In the genomic region with DNA sequence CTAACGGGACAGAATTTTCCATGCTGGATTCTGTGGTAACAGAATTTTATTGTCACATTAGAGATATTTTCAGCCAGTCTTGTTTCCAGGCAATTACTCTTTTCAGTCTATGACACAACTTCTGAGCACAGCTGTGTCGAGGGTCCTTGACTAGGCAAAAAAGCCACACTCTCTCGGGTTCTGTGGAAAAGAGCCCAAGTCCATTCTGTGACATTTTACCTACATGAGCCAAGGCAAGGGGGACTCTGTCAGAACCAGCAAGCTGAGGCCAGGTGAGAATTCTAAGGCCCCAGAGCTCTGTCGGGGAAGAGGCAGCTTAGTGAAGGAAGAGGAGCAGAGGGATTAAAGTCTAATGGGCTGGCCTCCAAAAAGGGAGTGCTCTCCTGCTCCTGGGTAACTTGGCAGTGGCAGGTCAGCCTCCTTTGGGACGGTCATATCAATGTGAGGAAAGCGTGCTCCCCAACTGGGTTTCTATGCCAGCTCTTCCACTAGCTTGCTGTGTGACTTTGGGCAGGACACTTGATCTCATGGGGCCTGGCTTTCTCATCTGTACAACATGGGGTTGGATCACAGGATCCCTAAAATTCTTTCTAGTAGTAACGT, we compare ENCODE assay signal across 19 cellular contexts. TPM values are rescaled to one million over a fixed set of nuclear protein-coding genes. Genes with fewer than 3 reads are reported as not detected.
DNase-seq lines count a peak whose midpoint lies in the region; ATAC-seq, FAIRE-seq and TF ChIP-seq lines count a peak whose summit lies in the region.
"Had no signal": no experiment of that assay in that cellular context is flagged by ENCODE, and none has a peak within 500 bp of the region (broad histone marks: within the 10 kb centered on the region; RNA-seq: fewer than 3 reads in every experiment).

No MANE protein-coding gene starts in this region.

- no peak for TF ChIP-seq POLR2A in HepG2 (IDR thresholded peaks at IDR 0.05; ENCODE audit: insufficient read depth in 1 of 2, low read depth in 2 of 2, low read length in 2 of 2)

- peak overlapping the region; percentile 41 for H3K9ac ChIP-seq in HepG2 (ENCODE audit: insufficient read depth, low read depth, low read length)

- FAIRE-seq in HepG2 (lab: Jason Lieb, UNC), result no peak
- FAIRE-seq: GM12891, TTC549 had no signal

- BruUV-seq in HepG2 (replicated peaks; lab: Mats Ljungman, UMichigan), result no TSS peak

- no peaks in the 10 kb centered on the region for H3K9me3 ChIP-seq in CD4-positive, alpha-beta T cell (ENCODE audit: control insufficient read depth, low read length)
- H3K9me3 ChIP-seq in HepG2 (ENCODE audit: low read length), result no peaks in the 10 kb centered on the region
- H3K9me3 ChIP-seq in HAP-1, result no peaks in the 10 kb centered on the region

- H3K4me3 ChIP-seq in coronary artery (no peak overlapping the region), HepG2 (replicated peaks in 1 of 3; ENCODE audit: insufficient read depth in 1 of 3, low read depth in 2 of 3, low read length in 3 of 3) (peak overlapping the region in 2 of 3 experiments; percentile 24 to 41; a peak in 3 of 6 replicates), HAP-1 (no peak overlapping the region)

- H4K20me1 ChIP-seq in HepG2 (ENCODE audit: insufficient read depth, low read length), result no peaks in the 10 kb centered on the region

- H3K4me2 ChIP-seq in HepG2 (ENCODE audit: low read depth, low read length), result peak overlapping the region; percentile 77

- intact Hi-C loops in CD4-positive, alpha-beta T cell (cut with DNase I, micrococcal nuclease), result no loop called here
- intact Hi-C loops in HepG2 (cut with micrococcal nuclease; ENCODE audit: unreplicated experiment), result no loop called here
- intact Hi-C loops in sciatic nerve (cut with DNase I), result no loop called here

- POLR2A ChIA-PET in CD4-positive, alpha-beta T cell (lab: Charles Lee), result interaction anchor here (0.7 kb wide), 1 partner anchor 9 kb away, joined by 3 read pairs; no protein-coding TSS in a partner anchor
- POLR2A ChIA-PET in HepG2 (lab: Yijun Ruan, JAX), result no interaction called here

- no peak overlapping the region for H3K27ac ChIP-seq in CD4-positive, alpha-beta T cell (ENCODE audit: low read depth, low read length)
- H3K27ac ChIP-seq in coronary artery (peak overlapping the region; percentile 55 to 77), HepG2 (ENCODE audit: extremely low read length, insufficient read depth, low read length) (no peak overlapping the region)

- in situ Hi-C loops in HepG2 (cut with HindIII; ENCODE audit: extremely low pct_ligation_motif_present, low pct_unique_long_range_greater_than_20kb) (no loop called here), HAP-1 (cut with MboI; ENCODE audit: low sequenced_read_pairs) (no loop called here)

- peaks cover 42% of the 10 kb centered on the region for H3K4me1 ChIP-seq in HepG2 (ENCODE audit: insufficient read depth, low read length)
- peaks cover 12% of the 10 kb centered on the region for H3K4me1 ChIP-seq in HAP-1

- WGBS in HepG2 (ENCODE audit: low lambda C conversion rate), result 6% methylated on average over 7 of the region's 7 CpGs

- ATAC-seq in CD4-positive, alpha-beta T cell (ENCODE audit: poor library complexity), result no peak
- ATAC-seq in HepG2 (peak; percentile 39), sciatic nerve (peak; percentile 33), HG03025 (IDR thresholded peaks at IDR 0.05; ENCODE audit: low FRiP score, unreplicated experiment) (no peak)
- ATAC-seq: PC-3, SK-N-SH treated with all-trans-retinoic acid at 6 μM for 48 hours had no signal

- peak overlapping the region; percentile 2 for H2AFZ ChIP-seq in HepG2 (ENCODE audit: low read length)

- CTCF ChIA-PET in CD4-positive, alpha-beta T cell (lab: Charles Lee), result no interaction called here
- CTCF ChIA-PET in HepG2 (lab: Yijun Ruan, JAX; ENCODE audit: low intra/inter-chr PET ratio, low total read pairs), result no interaction called here

- no peak for TF ChIP-seq RAD21 in HepG2 (CRISPR knock-in tag; IDR thresholded peaks at IDR 0.05)

- H3K36me3 ChIP-seq in HepG2 (replicated peaks in 1 of 2; ENCODE audit: control insufficient read depth in 1 of 2, insufficient read depth in 2 of 2, low read length in 2 of 2) (no peaks in the 10 kb centered on the region), HAP-1 (replicated peaks) (no peaks in the 10 kb centered on the region; the same call in 1 of the 2 replicates)

- H3K36me3 Mint-ChIP-seq in CD4-positive, alpha-beta T cell (ENCODE audit: low read depth), result no peaks in the 10 kb centered on the region
- H3K36me3 Mint-ChIP-seq: type B pancreatic cell had no signal

- TF ChIP-seq EP300 in HepG2 (IDR thresholded peaks at IDR 0.05; ENCODE audit: low read depth in 2 of 2, low read length in 2 of 2) (no peak), HepG2 (CRISPR knock-in tag; IDR thresholded peaks at IDR 0.05; ENCODE audit: borderline replicate concordance) (no peak)

- H3K9me3 Mint-ChIP-seq in CD4-positive, alpha-beta T cell, result no peaks in the 10 kb centered on the region
- H3K9me3 Mint-ChIP-seq: type B pancreatic cell had no signal

- DNase-seq in CD4-positive, alpha-beta T cell, result no peak
- DNase-seq in coronary artery (ENCODE audit: low spot score) (no peak), HepG2 (ENCODE audit: low spot score) (no peak), sciatic nerve (ENCODE audit: low spot score) (no peak), 8988T (no peak), HK-2 (ENCODE audit: unreplicated experiment) (no peak), HAP-1 (ENCODE audit: low spot score in 2 of 2) (no peak)
- DNase-seq: activated CD4-positive, alpha-beta T cell treated with anti-CD3 and anti-CD28 coated beads, Interleukin-2, amount 50 U/mL, for 4 hours; activated T-cell treated with anti-CD3 and anti-CD28 coated beads, Interleukin-2, amount 50 U/mL, for 48 hours; MM.1S; NCI-H187; NCI-H510A; PC-3; stimulated activated CD4-positive, alpha-beta T cell treated with anti-CD3 and anti-CD28 coated beads, Interleukin-2, amount 100 ng/mL, for 48 hours had no signal

- TF ChIP-seq CTCF in CD4-positive, alpha-beta T cell (IDR thresholded peaks at IDR 0.05), result no peak
- TF ChIP-seq CTCF in coronary artery (IDR thresholded peaks at IDR 0.05) (no peak), HepG2 (CRISPR knock-in tag; IDR thresholded peaks at IDR 0.05) (no peak)

- H3K27me3 ChIP-seq in CD4-positive, alpha-beta T cell (ENCODE audit: control insufficient read depth, insufficient read depth, low read length), result no peaks in the 10 kb centered on the region
- H3K27me3 ChIP-seq in HepG2 (ENCODE audit: control insufficient read depth in 1 of 2, insufficient read depth in 2 of 2, low read length in 2 of 2) (no peaks in the 10 kb centered on the region; a peak in 1 of 5 replicates), HAP-1 (ENCODE audit: low read depth) (no peaks in the 10 kb centered on the region)

- H3K4me3 Mint-ChIP-seq in CD4-positive, alpha-beta T cell, result no peak overlapping the region
- H3K4me3 Mint-ChIP-seq: type B pancreatic cell had no signal

- H3K79me2 ChIP-seq in HepG2 (ENCODE audit: insufficient read depth, low read length), result no peaks in the 10 kb centered on the region

- H3K4me1 Mint-ChIP-seq in CD4-positive, alpha-beta T cell (ENCODE audit: low read depth), result peaks cover 48% of the 10 kb centered on the region

- peak overlapping the region; percentile 12 for H3K27ac Mint-ChIP-seq in CD4-positive, alpha-beta T cell
- H3K27ac Mint-ChIP-seq: type B pancreatic cell had no signal

- H3K27me3 Mint-ChIP-seq in CD4-positive, alpha-beta T cell, result no peaks in the 10 kb centered on the region
- H3K27me3 Mint-ChIP-seq: type B pancreatic cell had no signal

TF ChIP-seq in HepG2, 621 proteins besides CTCF, POLR2A, EP300 and RAD21 (continues in another document):
- TF ChIP-seq ZNF766 (CRISPR knock-in tag; IDR thresholded peaks at IDR 0.05; ENCODE audit: borderline replicate concordance) (no peak), ZNF563 (CRISPR knock-in tag; IDR thresholded peaks at IDR 0.05) (no peak), ZNF263 (CRISPR knock-in tag; IDR thresholded peaks at IDR 0.05) (peak; percentile 44; the same call in 1 of the 2 replicates)

RNA-seq across cellular contexts. Expression of a gene that starts 16.0 kb away (rescaled TPM):
- 1 to 10 TPM; 5.5 to 9.0 TPM for total RNA-seq in CD4-positive, alpha-beta T cell
- total RNA-seq in HepG2 (2016; rRNA removed; fragmentation: Illumina TruSeq; extraction: Trizol), result 7.5 and 9.9 TPM in 2 replicates
- 3.7 and 5.0 TPM in 2 replicates for total RNA-seq in HepG2 (2016; cell fraction: cytosol; rRNA removed; fragmentation: Illumina TruSeq; extraction: Trizol; ENCODE audit: low read depth)
- total RNA-seq in HepG2 (2016; cell fraction: insoluble cytoplasmic fraction; rRNA removed; fragmentation: Illumina TruSeq; extraction: Trizol), result 7.7 and 8.8 TPM in 2 replicates
- 5.1 and 5.2 TPM in 2 replicates for total RNA-seq in HepG2 (2016; cell fraction: membrane; rRNA removed; fragmentation: Illumina TruSeq; extraction: Trizol)
- 17.1 and 17.8 TPM in 2 replicates for total RNA-seq in HepG2 (2016; cell fraction: nucleus; rRNA removed; fragmentation: Illumina TruSeq; extraction: Trizol)
- polyA plus RNA-seq in HepG2 (2011; rRNA removed), result 4.9 and 5.1 TPM in 2 replicates
- polyA plus RNA-seq in HepG2 (2011; cell fraction: cytosol; rRNA removed), result 1.9 and 3.1 TPM in 2 replicates
- polyA plus RNA-seq in HepG2 (2011; cell fraction: nucleus; rRNA removed), result 6.8 and 8.2 TPM in 2 replicates
- 4.2 and 5.6 TPM in 2 replicates for polyA plus RNA-seq in HepG2 (2012)
- 0.61 and 0.63 TPM in 2 replicates for polyA plus RNA-seq in HepG2 (2016; cell fraction: cytosol; fragmentation: Illumina TruSeq; extraction: Trizol; ENCODE audit: low read depth)
- 5.5 and 5.8 TPM in 2 replicates for polyA plus RNA-seq in HepG2 (2016; cell fraction: insoluble cytoplasmic fraction; fragmentation: Illumina TruSeq; extraction: Trizol; ENCODE audit: low read depth)
- polyA plus RNA-seq in HepG2 (2016; cell fraction: membrane; fragmentation: Illumina TruSeq; extraction: Trizol; ENCODE audit: low read depth), result 1.6 and 2.2 TPM in 2 replicates
- 14.4 and 15.4 TPM in 2 replicates for polyA plus RNA-seq in HepG2 (2016; cell fraction: nucleus; fragmentation: Illumina TruSeq; extraction: Trizol; ENCODE audit: insufficient read depth, low read depth)
- polyA minus RNA-seq in HepG2 (2011; rRNA and poly(A)+ RNA removed; ENCODE audit: low replicate concordance), result 8.8 and 19.5 TPM in 2 replicates
- polyA minus RNA-seq in HepG2 (2011; cell fraction: cytosol; rRNA and poly(A)+ RNA removed), result 4.7 and 5.4 TPM in 2 replicates
- polyA minus RNA-seq in HepG2 (2011; cell fraction: nucleus; rRNA and poly(A)+ RNA removed), result 25.2 and 36.4 TPM in 2 replicates
- total RNA-seq in sciatic nerve, result 28.8 TPM

Comparison
In these comparisons a context has a peak if more than half of its experiments do, and no peak if none do; other contexts are left out.
1. ATAC-seq: peak in HepG2 (single experiment) and sciatic nerve (single experiment); none in CD4-positive, alpha-beta T cell (single experiment) and HG03025 (single experiment).
2. H3K27ac ChIP-seq: peak in coronary artery (2 of 2); none in CD4-positive, alpha-beta T cell (single experiment) and HepG2 (single experiment).
3. H3K4me3 ChIP-seq: peak in HepG2 (2 of 3); none in coronary artery (single experiment) and HAP-1 (single experiment).